Comparison of ENCODE assay signal across 15 cellular contexts in genomic region chr18:9173770-9174233, GRCh38. TPM values are rescaled to one million over a fixed set of nuclear protein-coding genes. Genes with fewer than 3 reads are reported as not detected.
DNase-seq lines count a peak whose midpoint lies in the region; ATAC-seq and TF ChIP-seq lines count a peak whose summit lies in the region.
"Had no signal": no experiment of that assay in that cellular context is flagged by ENCODE, and none has a peak within 500 bp of the region (broad histone marks: within the 10 kb centered on the region; RNA-seq: fewer than 3 reads in every experiment).

No MANE protein-coding gene starts in this region.

- H3K9me3 ChIP-seq in osteoblast (ENCODE audit: low read depth, low read length) = no peaks in the 10 kb centered on the region
- H3K9me3 ChIP-seq: colonic mucosa had no signal

- no peak for TF ChIP-seq POLR2A in NB4 (IDR thresholded peaks at IDR 0.05; ENCODE audit: extremely low read depth, insufficient read length)

- ATAC-seq in GM18867 (IDR thresholded peaks at IDR 0.05; ENCODE audit: unreplicated experiment) (peak; percentile 66), HG02678 (IDR thresholded peaks at IDR 0.05; ENCODE audit: unreplicated experiment) (no peak)
- ATAC-seq: PC-3 had no signal

- H3K27me3 ChIP-seq in osteoblast (ENCODE audit: insufficient read depth, low read length) = no peaks in the 10 kb centered on the region
- H3K27me3 ChIP-seq: colonic mucosa had no signal

- H3K79me2 ChIP-seq in osteoblast (ENCODE audit: insufficient read depth, low read length) = peaks cover 87% of the 10 kb centered on the region

- no peaks in the 10 kb centered on the region for H3K36me3 ChIP-seq in osteoblast (ENCODE audit: insufficient read depth, low read length)
- H3K36me3 ChIP-seq: colonic mucosa had no signal

- H3K27ac ChIP-seq in osteoblast (ENCODE audit: low read depth, low read length) = no peak overlapping the region
- H3K27ac ChIP-seq: colonic mucosa had no signal

- peak; percentile 1 for DNase-seq in activated CD8-positive, alpha-beta memory T cell treated with anti-CD3 and anti-CD28 coated beads, Interleukin-2, amount 50 U/mL, for 1 hour (ENCODE audit: extremely low read depth)
- DNase-seq in activated CD8-positive, alpha-beta memory T cell treated with anti-CD3 and anti-CD28 coated beads, Interleukin-2, amount 50 U/mL, for 48 hours = no peak
- DNase-seq in NB4 (ENCODE audit: low read depth) (peak; percentile 55), osteoblast (ENCODE audit: insufficient read length, low spot score, missing footprints) (peak; percentile 5), GM03348 (ENCODE audit: low spot score) (no peak), DMS53 treated with DMSO at 0.1 percent for 48 hours (lab: John Stamatoyannopoulos, UW; ENCODE audit: unreplicated experiment) (no peak)
- DNase-seq: activated CD4-positive, alpha-beta T cell treated with anti-CD3 and anti-CD28 coated beads, Interleukin-2, amount 10 ng/mL, durations not matched to agents 7 days and 5 days; colonic mucosa; EL; PC-3; posterior cingulate gyrus; stimulated activated CD8-positive, alpha-beta memory T cell treated with anti-CD3 and anti-CD28 coated beads, Interleukin-4, amount 100 ng/mL, for 48 hours; T-cell had no signal

- no peak overlapping the region for H3K4me2 ChIP-seq in osteoblast (ENCODE audit: insufficient read depth, low read length)

- H3K4me1 ChIP-seq in osteoblast (ENCODE audit: insufficient read depth, low read length) = no peaks in the 10 kb centered on the region
- H3K4me1 ChIP-seq: colonic mucosa had no signal

- TF ChIP-seq CTCF in NB4 (IDR thresholded peaks at IDR 0.05; ENCODE audit: low read depth, low read length) (no peak), osteoblast (IDR thresholded peaks at IDR 0.05; ENCODE audit: extremely low read depth, low read depth, low read length) (no peak)

- no peak overlapping the region for H2AFZ ChIP-seq in osteoblast (ENCODE audit: low read length)

- H3K4me3 ChIP-seq in NB4 (ENCODE audit: low read depth, low read length) = no peak overlapping the region
- H3K4me3 ChIP-seq in osteoblast (ENCODE audit: insufficient read depth, low read length) = no peak overlapping the region
- H3K4me3 ChIP-seq: colonic mucosa had no signal

- H4K20me1 ChIP-seq in osteoblast (ENCODE audit: insufficient read depth, low read length) = peaks cover 44% of the 10 kb centered on the region

RNA-seq across cellular contexts. Expression of gene ANKRD12, which starts 37.2 kb away (rescaled TPM):
- total RNA-seq in osteoblast = 47.8 and 53.9 TPM in 2 replicates

Comparison
In these comparisons a context has a peak if more than half of its experiments do, and no peak if none do; other contexts are left out.
1. DNase-seq: peak in activated CD8-positive, alpha-beta memory T cell treated with anti-CD3 and anti-CD28 coated beads, Interleukin-2, amount 50 U/mL, for 1 hour (single experiment), NB4 (single experiment) and osteoblast (single experiment); none in activated CD8-positive, alpha-beta memory T cell treated with anti-CD3 and anti-CD28 coated beads, Interleukin-2, amount 50 U/mL, for 48 hours (single experiment), GM03348 (single experiment) and DMS53 treated with DMSO at 0.1 percent for 48 hours (single experiment).